In the genomic region with DNA sequence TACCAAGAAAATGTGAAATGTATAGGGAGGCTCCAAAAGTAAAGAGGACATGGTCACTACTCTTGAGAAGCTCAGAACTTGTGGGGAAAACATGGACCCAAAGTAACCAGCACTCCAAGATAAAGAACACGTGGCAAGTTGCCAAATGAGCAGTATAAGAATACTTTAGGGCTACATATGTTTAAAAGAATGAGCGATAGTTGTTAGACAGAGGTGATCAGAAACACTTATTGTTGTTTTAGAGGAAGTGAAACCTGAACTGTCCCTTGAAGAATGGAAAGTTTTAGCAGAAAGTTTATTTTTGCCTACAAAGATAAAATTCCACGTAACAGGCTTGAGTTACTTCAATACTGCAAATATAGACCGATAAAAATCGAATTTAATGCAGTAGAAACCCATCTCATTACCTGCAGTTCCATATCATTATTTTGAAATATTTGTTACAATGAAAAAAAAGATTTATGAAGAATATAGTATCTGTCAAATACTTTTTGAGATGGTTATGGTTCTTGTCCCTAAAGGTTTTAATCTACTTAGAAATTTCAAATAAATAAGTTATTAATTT, we compare ENCODE assay signal across 1 cellular context.
TF ChIP-seq lines count a peak whose summit lies in the region.

No MANE protein-coding gene starts in this region.

TF ChIP-seq in A549, 52 proteins besides CTCF, POLR2A, EP300 and RAD21 (continued from another document):
- TF ChIP-seq, protein P1, sequence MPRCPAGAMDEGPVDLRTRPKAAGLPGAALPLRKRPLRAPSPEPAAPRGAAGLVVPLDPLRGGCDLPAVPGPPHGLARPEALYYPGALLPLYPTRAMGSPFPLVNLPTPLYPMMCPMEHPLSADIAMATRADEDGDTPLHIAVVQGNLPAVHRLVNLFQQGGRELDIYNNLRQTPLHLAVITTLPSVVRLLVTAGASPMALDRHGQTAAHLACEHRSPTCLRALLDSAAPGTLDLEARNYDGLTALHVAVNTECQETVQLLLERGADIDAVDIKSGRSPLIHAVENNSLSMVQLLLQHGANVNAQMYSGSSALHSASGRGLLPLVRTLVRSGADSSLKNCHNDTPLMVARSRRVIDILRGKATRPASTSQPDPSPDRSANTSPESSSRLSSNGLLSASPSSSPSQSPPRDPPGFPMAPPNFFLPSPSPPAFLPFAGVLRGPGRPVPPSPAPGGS (IDR thresholded peaks at IDR 0.05), result no peak
- TF ChIP-seq RFX5 (IDR thresholded peaks at IDR 0.05) (no peak), CBX8 (IDR thresholded peaks at IDR 0.05) (no peak), HOXB13 (CRISPR knock-in tag; IDR thresholded peaks at IDR 0.05; ENCODE audit: low read depth) (no peak), CEBPB (IDR thresholded peaks at IDR 0.05) (no peak), ZNF302 (CRISPR knock-in tag; IDR thresholded peaks at IDR 0.05) (no peak), MYC (IDR thresholded peaks at IDR 0.05; ENCODE audit: borderline replicate concordance, low read length) (no peak), JUNB (IDR thresholded peaks at IDR 0.05) (no peak)
- TF ChIP-seq, protein P2, sequence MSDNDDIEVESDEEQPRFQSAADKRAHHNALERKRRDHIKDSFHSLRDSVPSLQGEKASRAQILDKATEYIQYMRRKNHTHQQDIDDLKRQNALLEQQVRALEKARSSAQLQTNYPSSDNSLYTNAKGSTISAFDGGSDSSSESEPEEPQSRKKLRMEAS (IDR thresholded peaks at IDR 0.05), result no peak
